Comparison of ENCODE assay signal across 26 cellular contexts in genomic region chr19:39864118-39864517, GRCh38.
"Had no signal": no experiment of that assay in that cellular context is flagged by ENCODE, and none has a peak within 500 bp of the region (broad histone marks: within the 10 kb centered on the region; RNA-seq: fewer than 3 reads in every experiment).

No MANE protein-coding gene starts in this region.

- H3K27ac ChIP-seq: brain microvascular endothelial cell, SK-N-MC had no signal

- H3K36me3 Mint-ChIP-seq: activated naive CD4-positive, alpha-beta T cell treated with anti-CD3 and anti-CD28 coated beads, Interleukin-2, amount 50 U/mL, for 72 hours had no signal

- H3K27me3 ChIP-seq: brain microvascular endothelial cell, MG63 had no signal

- H3K4me1 Mint-ChIP-seq: activated CD4-positive, alpha-beta T cell treated with anti-CD3 and anti-CD28 coated beads, Interleukin-2, amount 10 ng/mL, durations not matched to agents 24 days and 14 days had no signal

- H3K4me3 ChIP-seq: MG63, SK-N-MC had no signal

- H3K27ac Mint-ChIP-seq: activated CD4-positive, alpha-beta T cell treated with anti-CD3 and anti-CD28 coated beads, Interleukin-2, amount 10 ng/mL, durations not matched to agents 24 days and 14 days; activated CD8-positive, alpha-beta T cell treated with anti-CD3 and anti-CD28 coated beads, Interleukin-2, amount 10 ng/mL, durations not matched to agents 7 days and 5 days; activated naive CD4-positive, alpha-beta T cell treated with anti-CD3 and anti-CD28 coated beads for 36 hours; activated naive CD4-positive, alpha-beta T cell treated with anti-CD3 and anti-CD28 coated beads, Interleukin-2, amount 50 U/mL, for 72 hours; activated T-helper 1 cell treated with anti-CD3 and anti-CD28 coated beads, Interleukin-12 subunit alpha, Interleukin-12 subunit beta, Interleukin-2, Interleukin-4 antibody, amounts not matched to agents 30 ng/mL and 10 ng/mL and 1 ng/mL, durations not matched to agents 14 hours and 24 hours and 36 hours; T-helper 2 cell treated with Interferon-gamma antibody and Interleukin-4, amounts not matched to agents 5 μg/mL and 100 μg/mL, for 36 hours had no signal

- H3K9me3 ChIP-seq: MG63 had no signal

- H3K9me3 Mint-ChIP-seq: activated CD4-positive, alpha-beta T cell treated with anti-CD3 and anti-CD28 coated beads, Interleukin-2, amount 10 ng/mL, durations not matched to agents 24 days and 14 days; activated naive CD4-positive, alpha-beta T cell treated with anti-CD3 and anti-CD28 coated beads for 36 hours; activated naive CD4-positive, alpha-beta T cell treated with anti-CD3 and anti-CD28 coated beads, Interleukin-2, amount 50 U/mL, for 72 hours; activated T-cell treated with anti-CD3 and anti-CD28 coated beads, Interleukin-2, amount 50 U/mL, for 4 hours; activated T-helper 1 cell treated with anti-CD3 and anti-CD28 coated beads, Interleukin-12 subunit alpha, Interleukin-12 subunit beta, Interleukin-2, Interleukin-4 antibody, amounts not matched to agents 30 ng/mL and 10 ng/mL and 1 ng/mL, durations not matched to agents 14 hours and 24 hours and 36 hours; T-helper 2 cell treated with Interferon-gamma antibody and Interleukin-4, amounts not matched to agents 5 μg/mL and 100 μg/mL, for 36 hours had no signal

- H3K36me3 ChIP-seq: brain microvascular endothelial cell, MG63 had no signal

- DNase-seq: activated CD4-positive, alpha-beta T cell treated with anti-CD3 and anti-CD28 coated beads, Interleukin-2, amount 10 ng/mL, durations not matched to agents 24 days and 14 days; activated CD4-positive, alpha-beta T cell treated with anti-CD3 and anti-CD28 coated beads, Interleukin-2, amount 50 U/mL, for 4 hours; activated CD8-positive, alpha-beta T cell treated with anti-CD3 and anti-CD28 coated beads, Interleukin-2, amount 10 ng/mL, durations not matched to agents 7 days and 5 days; activated gamma-delta T cell treated with Interleukin-2 at 50 U/mL for 16 hours; activated naive CD4-positive, alpha-beta T cell treated with anti-CD3 and anti-CD28 coated beads for 36 hours; activated T-cell treated with anti-CD3 and anti-CD28 coated beads for 4 hours; activated T-cell treated with anti-CD3 and anti-CD28 coated beads, Interleukin-2, amount 50 U/mL, for 4 hours; amniotic stem cell; brain microvascular endothelial cell; central memory CD4-positive, alpha-beta T cell; Kasumi-1; KG1; MG63; NCI-H1048; NCI-H1105 treated with DMSO at 0.1 percent for 48 hours; NCI-H1436; NCI-H1694; NCI-H1930; NCI-H2081 treated with DMSO at 0.1 percent for 48 hours; NCI-H345; NCI-H524 treated with DMSO at 0.1 percent for 48 hours; Right ventricle myocardium superior had no signal

- ATAC-seq: activated CD8-positive, alpha-beta T cell treated with anti-CD3 and anti-CD28 coated beads, Interleukin-2, amount 10 ng/mL, durations not matched to agents 7 days and 5 days; activated naive CD4-positive, alpha-beta T cell treated with anti-CD3 and anti-CD28 coated beads, Interleukin-2, amount 50 U/mL, for 72 hours; activated T-cell treated with anti-CD3 and anti-CD28 coated beads, Interleukin-2, amount 50 U/mL, for 4 hours had no signal

- H3K4me3 Mint-ChIP-seq: activated CD4-positive, alpha-beta T cell treated with anti-CD3 and anti-CD28 coated beads, Interleukin-2, amount 10 ng/mL, durations not matched to agents 24 days and 14 days; activated CD8-positive, alpha-beta T cell treated with anti-CD3 and anti-CD28 coated beads, Interleukin-2, amount 10 ng/mL, durations not matched to agents 7 days and 5 days; activated naive CD4-positive, alpha-beta T cell treated with anti-CD3 and anti-CD28 coated beads for 36 hours; activated T-cell treated with anti-CD3 and anti-CD28 coated beads, Interleukin-2, amount 50 U/mL, for 4 hours; activated T-helper 1 cell treated with anti-CD3 and anti-CD28 coated beads, Interleukin-12 subunit alpha, Interleukin-12 subunit beta, Interleukin-2, Interleukin-4 antibody, amounts not matched to agents 30 ng/mL and 10 ng/mL and 1 ng/mL, durations not matched to agents 14 hours and 24 hours and 36 hours; T-helper 2 cell treated with Interferon-gamma antibody and Interleukin-4, amounts not matched to agents 5 μg/mL and 100 μg/mL, for 36 hours had no signal
